8 cellular contexts compared by ENCODE assay signal in the genomic region with DNA sequence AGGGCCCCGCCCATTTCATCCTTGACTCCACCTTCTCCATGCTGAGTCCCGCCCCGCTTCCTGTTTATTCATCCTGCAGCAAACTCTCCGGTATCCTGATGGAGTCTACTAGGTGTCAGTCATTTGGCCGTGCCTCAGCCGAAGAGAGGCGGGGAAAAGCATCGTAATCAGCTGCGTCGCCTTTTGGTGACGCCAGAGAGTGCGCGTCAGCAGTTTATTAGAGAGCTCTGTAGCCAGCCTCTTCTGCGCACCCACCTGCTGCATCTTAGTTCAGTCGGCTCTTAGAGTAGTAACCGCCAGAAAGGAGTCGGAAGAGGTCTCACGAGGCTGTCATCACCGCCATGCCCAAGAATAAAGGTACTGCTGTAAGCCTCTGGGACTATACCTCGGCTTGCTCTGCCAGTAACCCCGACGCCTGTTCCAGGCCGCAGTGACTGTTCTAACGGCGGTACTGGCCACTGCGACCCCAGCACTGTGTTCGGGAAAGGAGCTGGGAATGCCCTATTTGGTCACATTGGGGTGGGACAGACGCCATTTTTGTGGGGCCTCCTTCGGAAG. TPM values are rescaled to one million over a fixed set of nuclear protein-coding genes. Genes with fewer than 3 reads are reported as not detected.
DNase-seq lines count a peak whose midpoint lies in the region; ATAC-seq lines count a peak whose summit lies in the region.

A gene with protein sequence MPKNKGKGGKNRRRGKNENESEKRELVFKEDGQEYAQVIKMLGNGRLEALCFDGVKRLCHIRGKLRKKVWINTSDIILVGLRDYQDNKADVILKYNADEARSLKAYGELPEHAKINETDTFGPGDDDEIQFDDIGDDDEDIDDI (plus strand): TSS at position 246 of the 558 bp plus-strand sequence. CDS start 96 bp downstream, at position 342.

- ATAC-seq in GM18519 (IDR thresholded peaks at IDR 0.05; ENCODE audit: low FRiP score, unreplicated experiment) (peak; percentile 85), HG03108 (IDR thresholded peaks at IDR 0.05; ENCODE audit: unreplicated experiment) (no peak), esophagus mucosa (no peak)

- H3K9ac ChIP-seq in HUES64 (ENCODE audit: low read depth, low read length), result peak within 1 kb of the TSS; percentile 91

- peak; percentile 68 to 83 for DNase-seq in activated CD4-positive, alpha-beta T cell treated with anti-CD3 and anti-CD28 coated beads, Interleukin-2, amount 50 U/mL, for 24 hours (ENCODE audit: low read depth in 1 of 2, low spot score in 1 of 2)
- DNase-seq in globus pallidus (ENCODE audit: low spot score), result peak; percentile 95
- peak in 2 of 3 donors; percentile 74 to 79 for DNase-seq in stimulated activated CD4-positive, alpha-beta T cell treated with anti-CD3 and anti-CD28 coated beads, Interleukin-12 subunit alpha, Interleukin-12 subunit beta, amount 100 ng/mL, for 48 hours (ENCODE audit: low read depth in 2 of 3, low spot score in 1 of 3)
- DNase-seq in NCI-H82 (lab: John Stamatoyannopoulos, UW), result no peak

- H3K4me3 ChIP-seq in HUES64 (ENCODE audit: low read length), result peak within 1 kb of the TSS; percentile 97

- 0% methylated on average over 29 of the region's 29 CpGs for WGBS in HUES64

- no peaks in the 10 kb centered on the region for H3K27me3 ChIP-seq in HUES64 (ENCODE audit: insufficient read depth, low read length)

- H3K27ac ChIP-seq in HUES64 (ENCODE audit: low read depth, low read length), result peak within 1 kb of the TSS; percentile 97

- H3K9me3 ChIP-seq in HUES64 (ENCODE audit: insufficient read depth, low read depth, low read length), result no peaks in the 10 kb centered on the region

- H3K4me1 ChIP-seq in HUES64 (ENCODE audit: insufficient read depth, low read length), result no peaks in the 10 kb centered on the region

- H3K36me3 ChIP-seq in HUES64 (ENCODE audit: insufficient read depth, low read length), result peaks cover 7% of the 10 kb centered on the region; the same call in 1 of the 2 replicates

RNA-seq across cellular contexts. Expression of the gene that starts here (rescaled TPM):
- 29.6 TPM for polyA plus RNA-seq in HUES64 (2013, experiment 1 of 2)
- 33.7 TPM for polyA plus RNA-seq in HUES64 (2013, experiment 2 of 2)
- not detected for total RNA-seq in esophagus mucosa
